Comparison of ENCODE assay signal across 1 cellular context in genomic region chr7:45890902-45891461, GRCh38.
TF ChIP-seq lines count a peak whose summit lies in the region.

No MANE protein-coding gene starts in this region.

TF ChIP-seq in HepG2, 621 proteins besides CTCF, POLR2A, EP300 and RAD21 (continued from another document):
- TF ChIP-seq ZNF317 (CRISPR knock-in tag; IDR thresholded peaks at IDR 0.05) = peak; percentile 25; the same call in 1 of the 2 replicates
- no peak for TF ChIP-seq TBL1XR1 (IDR thresholded peaks at IDR 0.05; ENCODE audit: borderline replicate concordance, low read length, partially characterized antibody)
- TF ChIP-seq NCOA5 (CRISPR knock-in tag; IDR thresholded peaks at IDR 0.05) = 0 out of 2 replicates have a peak, but pooled peaks have one; percentile 15
- TF ChIP-seq POGZ (CRISPR knock-in tag; IDR thresholded peaks at IDR 0.05) = peak; percentile 44; the same call in 1 of the 2 replicates
- TF ChIP-seq ATF4 (CRISPR knock-in tag; IDR thresholded peaks at IDR 0.05) = peak in 1 of 2 experiments; percentile 16; a peak in 2 of 4 replicates
- TF ChIP-seq POGK (CRISPR knock-in tag; conservative IDR thresholded peaks at IDR 0.05) = no peak
- TF ChIP-seq YEATS2 (CRISPR knock-in tag; IDR thresholded peaks at IDR 0.05; ENCODE audit: borderline replicate concordance) = no peak
- TF ChIP-seq ZNF557 (CRISPR knock-in tag; IDR thresholded peaks at IDR 0.05) = peak; percentile 21; the same call in 1 of the 2 replicates
- peak; percentile 7; the same call in 1 of the 2 replicates for TF ChIP-seq PAWR (CRISPR knock-in tag; IDR thresholded peaks at IDR 0.05; ENCODE audit: borderline replicate concordance)
- 0 out of 2 replicates have a peak, but pooled peaks have one; percentile 57 for TF ChIP-seq ESRRA (CRISPR knock-in tag; IDR thresholded peaks at IDR 0.05; ENCODE audit: low read depth)
- no peak for TF ChIP-seq FOXM1 (CRISPR knock-in tag; IDR thresholded peaks at IDR 0.05)
- 0 out of 2 replicates have a peak, but pooled peaks have one; percentile 3 for TF ChIP-seq ZNF431 (CRISPR knock-in tag; IDR thresholded peaks at IDR 0.05; ENCODE audit: borderline replicate concordance, low read depth)
- 0 out of 2 replicates have a peak, but pooled peaks have one; percentile 25 for TF ChIP-seq STAT6 (CRISPR knock-in tag; IDR thresholded peaks at IDR 0.05; ENCODE audit: borderline replicate concordance)
- no peak; the same call in 1 of the 2 replicates for TF ChIP-seq AKAP8 (CRISPR knock-in tag; IDR thresholded peaks at IDR 0.05)
- peak; percentile 5; the same call in 1 of the 2 replicates for TF ChIP-seq GABPB1 (CRISPR knock-in tag; IDR thresholded peaks at IDR 0.05)
- TF ChIP-seq POLR2AphosphoS2 (IDR thresholded peaks at IDR 0.05; ENCODE audit: low read depth, low read length) = 0 out of 2 replicates have a peak, but pooled peaks have one; percentile 11
- no peak for TF ChIP-seq ARID4A (CRISPR knock-in tag; IDR thresholded peaks at IDR 0.05; ENCODE audit: borderline replicate concordance)
